Comparison of ENCODE assay signal across 21 cellular contexts in genomic region chr7:91030680-91031079, GRCh38.
A peak's percentile ranks its signal among the peaks of the same experiment; 100 is the strongest.
DNase-seq lines count a peak whose midpoint lies in the region; ATAC-seq and TF ChIP-seq lines count a peak whose summit lies in the region.
"Had no signal": no experiment of that assay in that cellular context is flagged by ENCODE, and none has a peak within 500 bp of the region (broad histone marks: within the 10 kb centered on the region; RNA-seq: fewer than 3 reads in every experiment).

No MANE protein-coding gene starts in this region.

- no peak for ATAC-seq in left ventricle myocardium superior

- H3K9me3 ChIP-seq in cardiac muscle cell (ENCODE audit: low read depth) = no peaks in the 10 kb centered on the region

- no peaks in the 10 kb centered on the region for H3K27me3 ChIP-seq in cardiac muscle cell

- peaks cover 24% of the 10 kb centered on the region for H3K4me1 ChIP-seq in cardiac muscle cell (ENCODE audit: low read depth)

- TF ChIP-seq CTCF in cardiac muscle cell (IDR thresholded peaks at IDR 0.05; ENCODE audit: low read depth, low read length) (no peak), GM10266 (IDR thresholded peaks at IDR 0.05; ENCODE audit: control insufficient read depth, insufficient read depth, low read depth, missing control alignments) (no peak)

- H3K4me3 ChIP-seq in cardiac muscle cell = no peak overlapping the region
- H3K4me3 ChIP-seq: GM23248, PC-9 had no signal

- intact Hi-C loops in left ventricle myocardium superior (cut with micrococcal nuclease) = loop anchor here (10.0 kb wide), 2 partner anchors 476 to 576 kb away; no protein-coding TSS in a partner anchor

- no peaks in the 10 kb centered on the region for H3K36me3 ChIP-seq in cardiac muscle cell

- H3K27ac ChIP-seq in cardiac muscle cell = peak overlapping the region; percentile 81
- H3K27ac ChIP-seq: GM23248, KMS-11, PC-9, RWPE1 had no signal

- no peak for DNase-seq in cardiac muscle cell (ENCODE audit: low read depth in 1 of 2, low spot score in 1 of 2)
- DNase-seq in left ventricle myocardium superior = no peak
- DNase-seq in cerebellar cortex (ENCODE audit: low spot score) = peak; percentile 41
- peak; percentile 25 for DNase-seq in iPS-NIHi7 (ENCODE audit: extremely low spot score)
- DNase-seq in GM10266 (ENCODE audit: extremely low spot score) = no peak
- no peak for DNase-seq in NOMO-1 treated with dmso at 0.1 percent for 144 hours (lab: John Stamatoyannopoulos, UW; ENCODE audit: unreplicated experiment)
- DNase-seq in activated CD4-positive, alpha-beta T cell treated with anti-CD3 and anti-CD28 coated beads, Interleukin-2, amount 50 U/mL, for 4 hours = no peak
- no peak for DNase-seq in NCI-H1436 treated with DMSO at 0.1 percent for 48 hours (lab: John Stamatoyannopoulos, UW)
- DNase-seq: 8988T, DND-41, GDM1, GM23248, MV-4-11, NCI-H1417 treated with DMSO at 0.1 percent for 48 hours, NCI-H1930, NCI-H2171, NCI-H526 treated with DMSO at 0.1 percent for 48 hours, PC-9, SIG-M5 had no signal

Comparison
In these comparisons a context has a peak if more than half of its experiments do, and no peak if none do; other contexts are left out.
1. DNase-seq: peak in cerebellar cortex (single experiment) and iPS-NIHi7 (single experiment); none in cardiac muscle cell (0 of 2), left ventricle myocardium superior (single experiment), GM10266 (single experiment), NOMO-1 treated with dmso at 0.1 percent for 144 hours (single experiment), activated CD4-positive, alpha-beta T cell treated with anti-CD3 and anti-CD28 coated beads, Interleukin-2, amount 50 U/mL, for 4 hours (0 of 2) and NCI-H1436 treated with DMSO at 0.1 percent for 48 hours (single experiment).